In the genomic region with DNA sequence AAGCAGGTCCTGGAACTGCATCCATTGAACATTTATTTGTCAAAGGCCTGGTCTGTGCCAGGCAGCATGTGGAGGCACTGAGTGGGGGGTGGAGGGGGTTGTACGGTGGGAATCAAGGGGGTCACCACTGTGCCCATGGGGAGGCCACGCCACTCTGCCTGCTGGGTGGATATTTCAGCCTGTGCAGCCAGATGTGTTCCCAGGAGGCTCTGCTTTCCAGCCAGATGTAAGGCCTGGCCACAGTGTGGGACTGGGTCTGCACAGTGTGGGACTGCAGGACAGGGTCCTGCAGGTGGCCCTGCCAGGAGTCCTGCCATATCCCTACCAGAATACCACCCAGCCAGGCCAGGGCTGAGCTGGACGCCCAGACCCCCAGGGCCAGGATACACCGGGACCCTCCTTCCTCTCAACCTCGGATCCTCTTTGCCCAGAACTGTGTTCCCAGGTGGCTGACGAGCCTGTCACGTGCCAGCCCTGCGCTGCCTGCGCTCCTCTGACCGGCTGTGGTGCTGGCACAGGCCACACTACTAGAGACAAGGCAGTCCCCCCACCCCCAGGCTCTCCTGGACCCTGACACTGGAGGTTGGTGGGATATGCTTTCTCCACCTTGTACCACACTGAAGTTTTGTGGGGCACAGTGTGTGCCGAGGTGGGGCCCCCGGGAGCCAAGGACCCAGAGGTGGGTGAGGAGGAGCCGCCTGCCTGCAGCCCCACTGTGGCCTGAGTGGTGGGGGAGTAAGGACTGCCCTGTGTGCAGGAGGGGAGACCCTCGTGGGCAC, we compare ENCODE assay signal across 13 cellular contexts. TPM values are rescaled to one million over a fixed set of nuclear protein-coding genes. Genes with fewer than 3 reads are reported as not detected.
DNase-seq lines count a peak whose midpoint lies in the region; ATAC-seq, FAIRE-seq and TF ChIP-seq lines count a peak whose summit lies in the region.
"Had no signal": no experiment of that assay in that cellular context is flagged by ENCODE, and none has a peak within 500 bp of the region (broad histone marks: within the 10 kb centered on the region; RNA-seq: fewer than 3 reads in every experiment).

No MANE protein-coding gene starts in this region.

- 100% methylated on average over 3 of the region's 14 CpGs for WGBS in mammary epithelial cell (ENCODE audit: low coverage, missing lambda C conversion rate)
- 91% methylated on average over 14 of the region's 14 CpGs for WGBS in GM12878 (ENCODE audit: insufficient coverage, insufficient replicate concordance, low lambda C conversion rate, missing lambda C conversion rate)

- H3K27me3 Mint-ChIP-seq in MCF 10A (ENCODE audit: insufficient read depth, unreplicated experiment), result no peaks in the 10 kb centered on the region
- no peaks in the 10 kb centered on the region for H3K27me3 Mint-ChIP-seq in type B pancreatic cell

- no peak for TF ChIP-seq RAD21 in GM12878 (IDR thresholded peaks at IDR 0.05; ENCODE audit: insufficient read depth, low read depth, low read length)

- H3K4me3 Mint-ChIP-seq in MCF 10A (ENCODE audit: unreplicated experiment) (no peak overlapping the region), type B pancreatic cell (no peak overlapping the region)
- H3K4me3 Mint-ChIP-seq: immature natural killer cell had no signal

- no peak overlapping the region for H3K9ac ChIP-seq in mammary epithelial cell (ENCODE audit: insufficient read depth, low read length)
- H3K9ac ChIP-seq in GM12878 (ENCODE audit: control insufficient read depth, insufficient read depth, low read length), result no peak overlapping the region
- H3K9ac ChIP-seq in PC-3 (ENCODE audit: low read length), result no peak overlapping the region

- no peak for TF ChIP-seq CTCF in MCF 10A (IDR thresholded peaks at IDR 0.05; ENCODE audit: unreplicated experiment)
- no peak for TF ChIP-seq CTCF in mammary epithelial cell (conservative IDR thresholded peaks at IDR 0.05 in 1 of 2, IDR thresholded peaks at IDR 0.05 in 1 of 2; ENCODE audit: extremely low read depth in 1 of 2, insufficient read depth in 1 of 2, low read depth in 1 of 2, low read length in 2 of 2)
- TF ChIP-seq CTCF in GM12878 (IDR thresholded peaks at IDR 0.05 in 2 of 3, conservative IDR thresholded peaks at IDR 0.05 in 1 of 3; ENCODE audit: control insufficient read depth in 2 of 3, extremely low read depth in 1 of 3, insufficient read depth in 1 of 3, low read depth in 3 of 3, low read length in 3 of 3), result no peak
- no peak for TF ChIP-seq CTCF in mucosa of descending colon (IDR thresholded peaks at IDR 0.05)
- TF ChIP-seq CTCF in type B pancreatic cell (conservative IDR thresholded peaks at IDR 0.05), result no peak
- TF ChIP-seq CTCF in PC-3 (conservative IDR thresholded peaks at IDR 0.05; ENCODE audit: low read depth, low read length), result no peak

- peak overlapping the region; percentile 61 for H3K27ac Mint-ChIP-seq in MCF 10A (ENCODE audit: low read depth, unreplicated experiment)
- peak overlapping the region; percentile 86 for H3K27ac Mint-ChIP-seq in type B pancreatic cell

- FAIRE-seq in GM12878 (lab: Jason Lieb, UNC), result no peak

- H3K79me2 ChIP-seq in mammary epithelial cell (ENCODE audit: insufficient read depth, low read length) (peaks cover 39% of the 10 kb centered on the region), GM12878 (ENCODE audit: control insufficient read depth, insufficient read depth, low read length) (no peaks in the 10 kb centered on the region), PC-3 (ENCODE audit: low read length) (no peaks in the 10 kb centered on the region)

- H3K27me3 ChIP-seq in mammary epithelial cell (ENCODE audit: insufficient read depth, low read length) (no peaks in the 10 kb centered on the region), GM12878 (replicated peaks in 1 of 2; ENCODE audit: control insufficient read depth in 2 of 2, insufficient read depth in 2 of 2, low read length in 1 of 2) (no peaks in the 10 kb centered on the region), PC-3 (ENCODE audit: low read length) (no peaks in the 10 kb centered on the region)
- H3K27me3 ChIP-seq: ovary had no signal

- H3K4me2 ChIP-seq in mammary epithelial cell (ENCODE audit: insufficient read depth, low read depth, low read length) (no peak overlapping the region), GM12878 (ENCODE audit: control insufficient read depth, insufficient read depth) (no peak overlapping the region), PC-3 (ENCODE audit: low read length) (no peak overlapping the region)

- in situ Hi-C loops in mammary epithelial cell (cut with MboI; ENCODE audit: low sequenced_read_pairs in 2 of 2), result no loop called here
- in situ Hi-C loops in GM12878 (cut with MboI), result no loop called here

- DNase-seq in MCF 10A (ENCODE audit: unreplicated experiment) (no peak), mammary epithelial cell (no peak), GM12878 (ENCODE audit: low read depth, low spot score) (no peak), mucosa of descending colon (peak in 2 of 3 donors; percentile 33 to 39), type B pancreatic cell (ENCODE audit: extremely low spot score, unreplicated experiment) (no peak), NCI-H2171 treated with DMSO at 0.1 percent for 48 hours (lab: John Stamatoyannopoulos, UW) (no peak), PC-3 (no peak)
- DNase-seq: GDM1, HCEC 1CT, immature natural killer cell, NCI-H510A had no signal

- dilution Hi-C loops in mammary epithelial cell (cut with HindIII; ENCODE audit: low sequenced_read_pairs), result no loop called here

- no peak overlapping the region for H2AFZ ChIP-seq in mammary epithelial cell (ENCODE audit: low read depth, low read length)
- H2AFZ ChIP-seq in GM12878 (ENCODE audit: control insufficient read depth, low read depth, low read length), result no peak overlapping the region
- H2AFZ ChIP-seq in PC-3 (ENCODE audit: low read length), result no peak overlapping the region

- RAD21 ChIA-PET in GM12878 (lab: Charles Lee; ENCODE audit: unreplicated experiment), result no interaction called here

- no peak overlapping the region for H3K27ac ChIP-seq in mammary epithelial cell (ENCODE audit: insufficient read depth, low read depth, low read length)
- no peak overlapping the region for H3K27ac ChIP-seq in GM12878 (ENCODE audit: control insufficient read depth, insufficient read depth)
- no peak overlapping the region for H3K27ac ChIP-seq in PC-3 (ENCODE audit: low read length)

- POLR2A ChIA-PET in MCF 10A (lab: Yijun Ruan, JAX) (interaction anchor here (0.7 to 1.4 kb wide), 2 partner anchors 14 to 16 kb away, joined by 3 read pairs; no protein-coding TSS in a partner anchor), GM12878 (lab: Charles Lee) (no interaction called here), PC-3 (lab: Charles Lee; ENCODE audit: unreplicated experiment) (no interaction called here)

- H3K9me3 ChIP-seq in mammary epithelial cell (replicated peaks; ENCODE audit: insufficient read depth, low read length), result no peaks in the 10 kb centered on the region
- no peaks in the 10 kb centered on the region for H3K9me3 ChIP-seq in GM12878 (replicated peaks; ENCODE audit: control insufficient read depth, insufficient read depth, low read length)
- H3K9me3 ChIP-seq in mucosa of descending colon, result no peaks in the 10 kb centered on the region
- no peaks in the 10 kb centered on the region for H3K9me3 ChIP-seq in PC-3 (ENCODE audit: low read length)
- H3K9me3 ChIP-seq: ovary had no signal

- SMC1A ChIA-PET in GM12878 (lab: Charles Lee; ENCODE audit: uncharacterized antibody, unreplicated experiment), result no interaction called here

- CTCF ChIA-PET in MCF 10A (lab: Yijun Ruan, JAX), result no interaction called here
- CTCF ChIA-PET in mammary epithelial cell (lab: Charles Lee; ENCODE audit: low non-redundant PET), result no interaction called here
- CTCF ChIA-PET in GM12878 (lab: Yijun Ruan, JAX), result no interaction called here
- CTCF ChIA-PET in PC-3 (lab: Charles Lee), result no interaction called here

- H3K4me3 ChIP-seq in mammary epithelial cell (replicated peaks in 1 of 3; ENCODE audit: insufficient read depth in 1 of 3, low read depth in 2 of 3, low read length in 3 of 3) (no peak overlapping the region), GM12878 (no peak overlapping the region), mucosa of descending colon (no peak overlapping the region), PC-3 (ENCODE audit: low read length) (no peak overlapping the region)
- H3K4me3 ChIP-seq: ovary had no signal

- 0 out of 2 replicates have a peak, but pooled peaks have one; percentile 28 for TF ChIP-seq POLR2A in GM12878 (IDR thresholded peaks at IDR 0.05; ENCODE audit: low read depth, low read length)

- H3K9me2 ChIP-seq in PC-3 (replicated peaks; ENCODE audit: low read length), result no peaks in the 10 kb centered on the region

- peaks cover 3% of the 10 kb centered on the region for H3K36me3 ChIP-seq in mammary epithelial cell (ENCODE audit: insufficient read depth, low read length)
- H3K36me3 ChIP-seq in GM12878 (ENCODE audit: control insufficient read depth in 2 of 2, insufficient read depth in 2 of 2, low read length in 1 of 2), result peaks cover 8 to 34% of the 10 kb centered on the region in 2 experiments; a peak in 3 of 4 replicates
- no peaks in the 10 kb centered on the region for H3K36me3 ChIP-seq in mucosa of descending colon (ENCODE audit: low read depth)
- H3K36me3 ChIP-seq in PC-3 (ENCODE audit: low read depth, low read length), result peaks cover 34% of the 10 kb centered on the region; the same call in 1 of the 2 replicates
- H3K36me3 ChIP-seq: ovary had no signal

- TF ChIP-seq EP300 in GM12878 (IDR thresholded peaks at IDR 0.05; ENCODE audit: borderline replicate concordance in 1 of 2, control insufficient read depth in 1 of 2, low read depth in 2 of 2, low read length in 2 of 2), result no peak

- ATAC-seq in GM12878 (no peak), mucosa of descending colon (no peak), PC-3 (no peak), GM18861 (IDR thresholded peaks at IDR 0.05; ENCODE audit: unreplicated experiment) (no peak)

- no TSS peak for BruUV-seq in MCF 10A (replicated peaks; lab: Mats Ljungman, UMichigan)
- BruUV-seq in mammary epithelial cell (replicated peaks; lab: Mats Ljungman, UMichigan), result no TSS peak
- BruUV-seq in GM12878 (replicated peaks; lab: Mats Ljungman, UMichigan), result no TSS peak
- BruUV-seq in PC-3 (replicated peaks; lab: Mats Ljungman, UMichigan), result no TSS peak

- H4K20me1 ChIP-seq in mammary epithelial cell (ENCODE audit: insufficient read depth, low read length), result no peaks in the 10 kb centered on the region
- H4K20me1 ChIP-seq in GM12878 (ENCODE audit: control insufficient read depth, insufficient read depth), result no peaks in the 10 kb centered on the region
- peaks cover 8% of the 10 kb centered on the region; the same call in 1 of the 2 replicates for H4K20me1 ChIP-seq in PC-3 (ENCODE audit: low read length)

- peaks cover 6% of the 10 kb centered on the region for H3F3A ChIP-seq in PC-3 (ENCODE audit: low read length, unreplicated experiment)

- H3K4me1 ChIP-seq in mammary epithelial cell (ENCODE audit: insufficient read depth, low read length) (peaks cover 7% of the 10 kb centered on the region), GM12878 (ENCODE audit: control insufficient read depth, insufficient read depth, low read length) (no peaks in the 10 kb centered on the region; the same call in 1 of the 2 replicates), mucosa of descending colon (ENCODE audit: low read depth) (peaks cover 18% of the 10 kb centered on the region), PC-3 (ENCODE audit: insufficient read depth, low read length) (peaks cover 13% of the 10 kb centered on the region)

- H3K4me1 Mint-ChIP-seq in MCF 10A (ENCODE audit: insufficient read depth, unreplicated experiment) (peaks cover 14% of the 10 kb centered on the region), type B pancreatic cell (ENCODE audit: unreplicated experiment) (peaks cover 22% of the 10 kb centered on the region)

- intact Hi-C loops in MCF 10A (cut with micrococcal nuclease) (no loop called here), mammary epithelial cell (cut with micrococcal nuclease) (no loop called here), GM12878 (cut with micrococcal nuclease; ENCODE audit: unreplicated experiment) (no loop called here), mucosa of descending colon (cut with DNase I, micrococcal nuclease) (no loop called here), PC-3 (cut with micrococcal nuclease) (no loop called here)

- H3K36me3 Mint-ChIP-seq in MCF 10A (ENCODE audit: insufficient read depth, unreplicated experiment), result peaks cover 59% of the 10 kb centered on the region
- peaks cover 5% of the 10 kb centered on the region for H3K36me3 Mint-ChIP-seq in type B pancreatic cell
- H3K36me3 Mint-ChIP-seq: immature natural killer cell had no signal

- H3K9me3 Mint-ChIP-seq in MCF 10A (ENCODE audit: unreplicated experiment) (no peaks in the 10 kb centered on the region), type B pancreatic cell (no peaks in the 10 kb centered on the region)
- H3K9me3 Mint-ChIP-seq: immature natural killer cell had no signal

RNA-seq across cellular contexts. Expression of a gene that starts 17.5 kb away (rescaled TPM):
- total RNA-seq in MCF 10A (2022), result 9.4 and 17.5 TPM in 2 replicates
- total RNA-seq in mammary epithelial cell, result 10 to 100 TPM in 1 of 2 donors, 1 to 10 TPM in 1; 5.2 to 35.4 TPM
- polyA plus RNA-seq in mammary epithelial cell, result 23.4 TPM
- 43.1 TPM for polyA minus RNA-seq in mammary epithelial cell
- total RNA-seq in GM12878 (2013; cell fraction: nucleolus; rRNA removed), result 37.4 and 45.4 TPM in 2 replicates
- total RNA-seq in GM12878 (2014; rRNA removed), result 48.2 and 50.9 TPM in 2 replicates
- total RNA-seq in GM12878 (2014; rRNA removed; fragmentation: Illumina TruSeq; extraction: Trizol), result 24.1 and 28.6 TPM in 2 replicates
- 35.8 and 44.8 TPM in 2 replicates for total RNA-seq in GM12878 (2021)
- polyA plus RNA-seq in GM12878 (2011; ENCODE audit: low read depth), result 16.1 TPM
- 19.0 and 25.6 TPM in 2 replicates for polyA plus RNA-seq in GM12878 (2011; rRNA removed)
- 26.5 and 28.3 TPM in 2 replicates for polyA plus RNA-seq in GM12878 (2011; cell fraction: cytosol; rRNA removed)
- polyA plus RNA-seq in GM12878 (2011; cell fraction: nucleus; rRNA removed), result 52.9 and 76.1 TPM in 2 replicates
- polyA plus RNA-seq in GM12878 (2012), result 15.1 and 18.3 TPM in 2 replicates
- polyA plus RNA-seq in GM12878 (2014; fragmentation: Illumina TruSeq; extraction: Trizol), result 52.0 and 55.3 TPM in 2 replicates
- under 1 TPM; 0.37 to 0.60 TPM for polyA plus RNA-seq in GM12878 (2014; fragmentation: Nextera tagmentation; extraction: Ambion mirVana)
- 40.9 and 45.1 TPM in 2 replicates for polyA plus RNA-seq in GM12878 (2014; rRNA removed)
- polyA plus RNA-seq in GM12878 (2016; fragmentation: Nextera tagmentation; extraction: Ambion mirVana), result 10 to 100 TPM; 24.2 to 25.0 TPM
- 12.0 and 19.9 TPM in 2 replicates for polyA minus RNA-seq in GM12878 (2011; rRNA and poly(A)+ RNA removed)
- polyA minus RNA-seq in GM12878 (2011; cell fraction: cytosol; rRNA and poly(A)+ RNA removed), result 12.7 and 13.5 TPM in 2 replicates
- polyA minus RNA-seq in GM12878 (2011; cell fraction: nucleus; rRNA and poly(A)+ RNA removed), result 13.5 and 26.3 TPM in 2 replicates
- 10 to 100 TPM in 2 of 3 donors, 1 to 10 TPM in 1; 7.7 to 17.8 (median 11.0) TPM for total RNA-seq in mucosa of descending colon
- total RNA-seq in type B pancreatic cell (ENCODE audit: low replicate concordance), result 17.3 and 35.2 TPM in 2 replicates
- 61.3 and 80.3 TPM in 2 replicates for total RNA-seq in PC-3 (2014; rRNA removed)

RNA-seq across cellular contexts. Expression of a gene that starts 17.8 kb away (rescaled TPM):
- total RNA-seq in MCF 10A (2022), result 28.6 and 35.5 TPM in 2 replicates
- total RNA-seq in mammary epithelial cell, result 10 to 100 TPM; 64.2 to 65.7 TPM
- polyA plus RNA-seq in mammary epithelial cell, result 156 TPM
- 43.7 TPM for polyA minus RNA-seq in mammary epithelial cell
- total RNA-seq in GM12878 (2013; cell fraction: nucleolus; rRNA removed), result 39.5 and 43.2 TPM in 2 replicates
- 12.1 and 13.4 TPM in 2 replicates for total RNA-seq in GM12878 (2014; rRNA removed)
- total RNA-seq in GM12878 (2014; rRNA removed; fragmentation: Illumina TruSeq; extraction: Trizol), result 8.3 and 9.3 TPM in 2 replicates
- 12.1 and 16.9 TPM in 2 replicates for total RNA-seq in GM12878 (2021)
- 8.6 TPM for polyA plus RNA-seq in GM12878 (2011; ENCODE audit: low read depth)
- 17.4 and 21.7 TPM in 2 replicates for polyA plus RNA-seq in GM12878 (2011; rRNA removed)
- 25.4 and 25.9 TPM in 2 replicates for polyA plus RNA-seq in GM12878 (2011; cell fraction: cytosol; rRNA removed)
- 37.3 and 44.3 TPM in 2 replicates for polyA plus RNA-seq in GM12878 (2011; cell fraction: nucleus; rRNA removed)
- polyA plus RNA-seq in GM12878 (2012), result 14.3 and 19.3 TPM in 2 replicates
- 7.9 and 9.1 TPM in 2 replicates for polyA plus RNA-seq in GM12878 (2014; fragmentation: Illumina TruSeq; extraction: Trizol)
- 1 to 10 TPM in 1 of 2 experiments, under 1 TPM in 1; 0.79 to 3.1 TPM for polyA plus RNA-seq in GM12878 (2014; fragmentation: Nextera tagmentation; extraction: Ambion mirVana)
- polyA plus RNA-seq in GM12878 (2014; rRNA removed), result 20.6 and 21.8 TPM in 2 replicates
- polyA plus RNA-seq in GM12878 (2016; fragmentation: Nextera tagmentation; extraction: Ambion mirVana), result 10 to 100 TPM; 15.5 to 20.7 TPM
- 7.6 and 14.9 TPM in 2 replicates for polyA minus RNA-seq in GM12878 (2011; rRNA and poly(A)+ RNA removed)
- polyA minus RNA-seq in GM12878 (2011; cell fraction: cytosol; rRNA and poly(A)+ RNA removed), result 7.2 and 9.5 TPM in 2 replicates
- polyA minus RNA-seq in GM12878 (2011; cell fraction: nucleus; rRNA and poly(A)+ RNA removed), result 8.5 and 17.4 TPM in 2 replicates
- 10 to 100 TPM; 49.9 to 67.1 (median 60.9) TPM for total RNA-seq in mucosa of descending colon
- total RNA-seq in type B pancreatic cell (ENCODE audit: low replicate concordance), result 41.7 and 59.1 TPM in 2 replicates
- 47.2 and 50.1 TPM in 2 replicates for total RNA-seq in PC-3 (2014; rRNA removed)

Comparison
In these comparisons a context has a peak if more than half of its experiments do, and no peak if none do; other contexts are left out.
1. DNase-seq: peak in mucosa of descending colon (2 of 3); none in MCF 10A (single experiment), mammary epithelial cell (single experiment), GM12878 (single experiment), type B pancreatic cell (single experiment), NCI-H2171 treated with DMSO at 0.1 percent for 48 hours (single experiment) and PC-3 (single experiment).